17 cellular contexts compared by ENCODE assay signal in genomic region chr9:124021385-124021769, GRCh38. TPM values are rescaled to one million over a fixed set of nuclear protein-coding genes. Genes with fewer than 3 reads are reported as not detected.
"Had no signal": no experiment of that assay in that cellular context is flagged by ENCODE, and none has a peak within 500 bp of the region (broad histone marks: within the 10 kb centered on the region; RNA-seq: fewer than 3 reads in every experiment).

No MANE protein-coding gene starts in this region.

- DNase-seq: activated CD4-positive, alpha-beta memory T cell treated with anti-CD3 and anti-CD28 coated beads for 36 hours; activated CD4-positive, alpha-beta T cell treated with anti-CD3 and anti-CD28 coated beads for 1 hour; activated T-cell treated with anti-CD3 and anti-CD28 coated beads, Interleukin-2, amount 50 U/mL, for 48 hours; dorsolateral prefrontal cortex; hippocampal formation; left ventricle myocardium inferior; mesenchymal stem cell; right cardiac atrium; small intestine; T-cell; trophoblast cell had no signal

- H3K36me3 ChIP-seq: left ventricle myocardium inferior, prostate gland, suprapubic skin had no signal

- H3K27ac Mint-ChIP-seq: activated CD4-positive, alpha-beta memory T cell treated with anti-CD3 and anti-CD28 coated beads for 36 hours; stimulated activated naive CD8-positive, alpha-beta T cell treated with anti-CD3 and anti-CD28 coated beads, Interleukin-15, Interleukin-2, amounts not matched to agents 100 ng/mL and 50 ng/mL, for 24 hours had no signal

- ATAC-seq: esophagus mucosa, right cardiac atrium, T-cell had no signal

- H3K9me3 ChIP-seq: left ventricle myocardium inferior, prostate gland, suprapubic skin had no signal

- H3K9me3 Mint-ChIP-seq: activated CD4-positive, alpha-beta memory T cell treated with anti-CD3 and anti-CD28 coated beads for 36 hours; stimulated activated naive CD8-positive, alpha-beta T cell treated with anti-CD3 and anti-CD28 coated beads, Interleukin-15, Interleukin-2, amounts not matched to agents 100 ng/mL and 50 ng/mL, for 24 hours; T-cell had no signal

- H3K27ac ChIP-seq: left ventricle myocardium inferior, prostate gland, suprapubic skin had no signal

- H3K4me3 Mint-ChIP-seq: activated CD4-positive, alpha-beta memory T cell treated with anti-CD3 and anti-CD28 coated beads for 36 hours; stimulated activated naive CD8-positive, alpha-beta T cell treated with anti-CD3 and anti-CD28 coated beads, Interleukin-15, Interleukin-2, amounts not matched to agents 100 ng/mL and 50 ng/mL, for 24 hours; T-cell had no signal

- H3K36me3 Mint-ChIP-seq: T-cell had no signal

- H3K4me3 ChIP-seq: dorsolateral prefrontal cortex, left ventricle myocardium inferior, prostate gland, suprapubic skin had no signal

RNA-seq across cellular contexts. Expression of gene LHX2, which starts 9.8 kb away (rescaled TPM):
- total RNA-seq: activated CD4-positive, alpha-beta memory T cell treated with anti-CD3 and anti-CD28 coated beads for 36 hours; esophagus mucosa; kidney epithelial cell; left ventricle myocardium inferior; osteoblast; T-cell had no signal
- polyA plus RNA-seq: small intestine had no signal
